8 cellular contexts compared by ENCODE assay signal in genomic region chr16:89701425-89702406, GRCh38. TPM values are rescaled to one million over a fixed set of nuclear protein-coding genes. Genes with fewer than 3 reads are reported as not detected.
DNase-seq lines count a peak whose midpoint lies in the region; ATAC-seq, FAIRE-seq and TF ChIP-seq lines count a peak whose summit lies in the region.

Gene SPATA2L (minus strand): TSS chr16:89701705. CDS start chr16:89701232, 473 bp downstream.

- H3K36me3 ChIP-seq in neuron (ENCODE audit: insufficient read depth, low read length), result peaks cover 4% of the 10 kb centered on the region

- H3K9me3 ChIP-seq in neuron (ENCODE audit: low read length), result no peaks in the 10 kb centered on the region

- TF ChIP-seq CTCF in foreskin keratinocyte (conservative IDR thresholded peaks at IDR 0.05), result peak; percentile 51

- no peaks in the 10 kb centered on the region for H3K27me3 ChIP-seq in foreskin keratinocyte
- no peaks in the 10 kb centered on the region for H3K27me3 ChIP-seq in neuron (ENCODE audit: insufficient read depth, low read length)

- H3K4me3 ChIP-seq in neuron (ENCODE audit: low read length), result peak within 1 kb of the TSS; percentile 73

- DNase-seq in GDM1 (lab: John Stamatoyannopoulos, UW) (peak; percentile 85), H54 (ENCODE audit: insufficient read length, low spot score) (peak; percentile 93), M059J (ENCODE audit: low read depth) (peak; percentile 90), SHP77 (lab: John Stamatoyannopoulos, UW) (peak; percentile 93 to 98), activated gamma-delta T cell treated with Interleukin-2 at 50 U/mL for 16 hours (peak; percentile 98), foreskin keratinocyte (peak; percentile 87 to 94), substantia nigra (lab: John Stamatoyannopoulos, UW) (peak in 44 of 49 donors; percentile 8 to 94 (median 59))

- no peaks in the 10 kb centered on the region for H3K4me1 ChIP-seq in foreskin keratinocyte
- peaks cover 12% of the 10 kb centered on the region for H3K4me1 ChIP-seq in neuron (ENCODE audit: insufficient read depth, low read length)

- peak; percentile 79 for ATAC-seq in foreskin keratinocyte

- peak; percentile 60 for TF ChIP-seq POLR2A in H54 (IDR thresholded peaks at IDR 0.05; ENCODE audit: low read depth, low read length)

- H2AFZ ChIP-seq in neuron (ENCODE audit: low read depth, low read length), result peak within 1 kb of the TSS; percentile 64

- H3K27ac ChIP-seq in foreskin keratinocyte, result no peak within 1 kb of the TSS
- peak within 1 kb of the TSS; percentile 74 for H3K27ac ChIP-seq in substantia nigra (ENCODE audit: low read depth, low read length, poor library complexity, severe bottlenecking)

- no peak for FAIRE-seq in H54 (lab: Jason Lieb, UNC)

RNA-seq across cellular contexts. Expression of gene SPATA2L, which starts in this region (rescaled TPM):
- total RNA-seq in M059J (2014; rRNA removed; shearing (Covaris generic)), result 5.5 and 10.9 TPM in 2 replicates
- 5.4 and 5.6 TPM in 2 replicates for total RNA-seq in foreskin keratinocyte
- 5.7 and 6.1 TPM in 2 replicates for polyA plus RNA-seq in foreskin keratinocyte
